25 cellular contexts compared by ENCODE assay signal in the genomic region with DNA sequence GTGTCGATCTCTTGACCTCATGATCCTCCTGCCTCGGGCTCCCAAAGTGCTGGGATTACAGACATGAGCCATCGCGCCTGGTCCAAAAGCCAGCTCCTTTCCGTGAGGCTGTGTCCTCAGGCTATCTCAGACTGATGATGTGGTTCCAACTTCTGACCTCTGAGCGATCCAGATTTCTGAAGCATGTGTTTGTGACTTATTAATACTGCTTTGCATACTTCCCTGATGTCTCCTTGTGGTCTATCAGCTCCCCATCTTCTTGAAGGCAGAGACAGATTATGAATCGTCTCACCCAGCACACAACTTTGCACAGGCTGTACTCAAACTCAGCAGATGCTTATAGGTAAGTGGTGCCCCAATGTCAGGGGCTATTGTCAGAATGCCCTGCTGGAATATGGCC. TPM values are rescaled to one million over a fixed set of nuclear protein-coding genes. Genes with fewer than 3 reads are reported as not detected.
"Had no signal": no experiment of that assay in that cellular context is flagged by ENCODE, and none has a peak within 500 bp of the region (broad histone marks: within the 10 kb centered on the region; RNA-seq: fewer than 3 reads in every experiment).

No MANE protein-coding gene starts in this region.

- DNase-seq: activated CD4-positive, alpha-beta T cell treated with anti-CD3 and anti-CD28 coated beads for 1 hour; activated CD4-positive, alpha-beta T cell treated with anti-CD3 and anti-CD28 coated beads, Interleukin-2, amount 50 U/mL, for 4 hours; activated CD8-positive, alpha-beta memory T cell treated with anti-CD3 and anti-CD28 coated beads, Interleukin-2, amount 50 U/mL, for 48 hours; activated naive CD4-positive, alpha-beta T cell treated with Interleukin-2 at 50 U/mL for 16 hours; activated naive CD8-positive, alpha-beta T cell treated with anti-CD3 and anti-CD28 coated beads for 36 hours; activated T-cell treated with anti-CD3 and anti-CD28 coated beads, Interleukin-2, amount 50 U/mL, for 48 hours; colonic mucosa; dorsolateral prefrontal cortex; effector memory CD8-positive, alpha-beta T cell; head of caudate nucleus; hypothalamus; left cardiac atrium; mesenchymal stem cell; mucosa of descending colon; nucleus accumbens; stimulated activated CD4-positive, alpha-beta T cell treated with anti-CD3 and anti-CD28 coated beads, Interleukin-15, amount 100 ng/mL, for 24 hours; stimulated activated CD8-positive, alpha-beta memory T cell treated with anti-CD3 and anti-CD28 coated beads, Interleukin-4, amount 100 ng/mL, for 48 hours; stimulated activated naive B cell treated with anti-CD40 and anti-IgM and Interleukin-4, amounts not matched to agents 10 μg/mL and 1 μg/mL and 100 μg/mL, for 72 hours; transverse colon had no signal

- H3K36me3 ChIP-seq: colonic mucosa, gastroesophageal sphincter, transverse colon had no signal

- H3K9me3 ChIP-seq: colonic mucosa, gastroesophageal sphincter, mucosa of descending colon, transverse colon had no signal

- ATAC-seq: effector memory CD8-positive, alpha-beta T cell; esophagus mucosa; gastroesophageal sphincter; left cardiac atrium; mucosa of descending colon; sciatic nerve; stimulated activated naive B cell treated with anti-CD40 and anti-IgM and Interleukin-4, amounts not matched to agents 10 μg/mL and 1 μg/mL and 100 μg/mL, for 72 hours had no signal

- H3K4me3 ChIP-seq: colonic mucosa, dorsolateral prefrontal cortex, gastroesophageal sphincter, mucosa of descending colon, smooth muscle cell, transverse colon had no signal

- H3K4me1 ChIP-seq: colonic mucosa had no signal

- H3K27ac ChIP-seq: colonic mucosa, dorsolateral prefrontal cortex, gastroesophageal sphincter, transverse colon had no signal

RNA-seq across cellular contexts. Expression of a gene that starts 2.0 kb away (rescaled TPM):
- total RNA-seq: activated CD8-positive, alpha-beta memory T cell treated with anti-CD3 and anti-CD28 coated beads for 36 hours; activated naive CD8-positive, alpha-beta T cell treated with anti-CD3 and anti-CD28 coated beads for 36 hours; esophagus mucosa; left cardiac atrium; T-helper 2 cell treated with Interferon-gamma antibody and Interleukin-4, amounts not matched to agents 100 ng/mL and 5 ng/mL, for 36 hours had no signal
